ENCODE assay signal across 8 cellular contexts in the genomic region with DNA sequence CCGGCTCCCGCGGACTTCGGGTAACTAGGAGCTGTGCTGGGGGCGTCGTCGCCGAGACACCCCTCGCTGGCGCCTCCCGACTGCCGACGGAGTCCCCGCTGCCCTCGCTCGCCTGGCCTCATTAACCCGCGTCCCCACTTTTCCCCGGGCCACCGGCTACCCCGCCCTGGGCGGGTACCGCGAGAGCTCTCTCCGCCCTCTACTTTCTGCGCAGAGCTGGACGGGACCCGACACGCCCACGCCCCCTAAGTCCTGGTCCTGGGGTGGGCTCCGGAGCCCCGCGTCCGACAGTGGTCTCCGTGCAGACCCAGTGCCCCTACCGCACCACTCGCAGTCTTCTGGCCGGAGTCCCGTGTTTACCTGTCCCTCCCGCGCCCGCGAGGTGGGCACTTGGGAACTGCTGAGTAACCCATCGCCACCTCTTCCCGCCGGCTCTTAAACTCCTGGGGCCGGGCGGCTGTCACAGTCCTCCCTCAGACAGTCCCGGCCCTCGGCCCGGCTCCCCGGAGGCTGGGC. TPM values are rescaled to one million over a fixed set of nuclear protein-coding genes. Genes with fewer than 3 reads are reported as not detected.
DNase-seq lines count a peak whose midpoint lies in the region; ATAC-seq, FAIRE-seq and TF ChIP-seq lines count a peak whose summit lies in the region.

No MANE protein-coding gene starts in this region.

- H3K9me3 Mint-ChIP-seq in CD14-positive monocyte, result peaks cover 0 to 2% (median 0%) of the 10 kb centered on the region in 7 donors
- no peaks in the 10 kb centered on the region for H3K9me3 Mint-ChIP-seq in activated CD4-positive, alpha-beta T cell treated with anti-CD3 and anti-CD28 coated beads, Interleukin-2, amount 10 ng/mL, durations not matched to agents 7 days and 5 days

- peak overlapping the region; percentile 100 for H3K27ac ChIP-seq in effector memory CD4-positive, alpha-beta T cell (ENCODE audit: insufficient read depth, low read length, poor library complexity, severe bottlenecking)
- H3K27ac ChIP-seq in stomach, result peak overlapping the region; percentile 91 to 99 (median 99)

- H3K27ac Mint-ChIP-seq in CD14-positive monocyte, result peak overlapping the region in 4 of 7 donors; percentile 43 to 83 (median 64)
- peak overlapping the region; percentile 99 for H3K27ac Mint-ChIP-seq in activated CD4-positive, alpha-beta T cell treated with anti-CD3 and anti-CD28 coated beads, Interleukin-2, amount 10 ng/mL, durations not matched to agents 7 days and 5 days

- no peaks in the 10 kb centered on the region for H3K9me3 ChIP-seq in effector memory CD4-positive, alpha-beta T cell (ENCODE audit: control insufficient read depth, low read length)
- H3K9me3 ChIP-seq in mucosa of descending colon, result no peaks in the 10 kb centered on the region
- H3K9me3 ChIP-seq in stomach, result no peaks in the 10 kb centered on the region

- H3K36me3 Mint-ChIP-seq in CD14-positive monocyte, result peaks cover 32 to 34% of the 10 kb centered on the region in 2 donors
- peaks cover 34% of the 10 kb centered on the region for H3K36me3 Mint-ChIP-seq in activated CD4-positive, alpha-beta T cell treated with anti-CD3 and anti-CD28 coated beads, Interleukin-2, amount 10 ng/mL, durations not matched to agents 7 days and 5 days (ENCODE audit: low read depth)

- no peaks in the 10 kb centered on the region for H3K27me3 ChIP-seq in effector memory CD4-positive, alpha-beta T cell (replicated peaks; ENCODE audit: control insufficient read depth, insufficient read depth, low read length, poor library complexity, severe bottlenecking)
- no peaks in the 10 kb centered on the region for H3K27me3 ChIP-seq in stomach

- H3K4me3 ChIP-seq in effector memory CD4-positive, alpha-beta T cell (ENCODE audit: insufficient read depth, low read depth, low read length, poor library complexity, severe bottlenecking), result peak overlapping the region; percentile 64
- H3K4me3 ChIP-seq in mucosa of descending colon (peak overlapping the region; percentile 40), stomach (peak overlapping the region; percentile 74 to 88 (median 79))

- DNase-seq in CD14-positive monocyte (ENCODE audit: low spot score) (no peak), NCI-H345 treated with DMSO at 0.1 percent for 48 hours (lab: John Stamatoyannopoulos, UW; ENCODE audit: unreplicated experiment) (peak; percentile 59), mucosa of descending colon (peak; percentile 84 to 89 (median 88)), stomach (peak; percentile 69), GM12891 (ENCODE audit: insufficient read length, low spot score) (no peak)
- peak; percentile 66 for DNase-seq in activated CD4-positive, alpha-beta T cell treated with anti-CD3 and anti-CD28 coated beads, Interleukin-2, amount 10 ng/mL, durations not matched to agents 7 days and 5 days
- DNase-seq in effector memory CD4-positive, alpha-beta T cell, result peak in 2 of 3 donors; percentile 57 to 62

- no peak for TF ChIP-seq CTCF in CD14-positive monocyte (IDR thresholded peaks at IDR 0.05)
- no peak for TF ChIP-seq CTCF in mucosa of descending colon (IDR thresholded peaks at IDR 0.05)
- TF ChIP-seq CTCF in stomach (IDR thresholded peaks at IDR 0.05), result no peak

- POLR2A ChIA-PET in activated CD4-positive, alpha-beta T cell treated with anti-CD3 and anti-CD28 coated beads, Interleukin-2, amount 10 ng/mL, durations not matched to agents 7 days and 5 days (lab: Charles Lee), result interaction anchor here (0.7 to 1.5 kb wide), 5 partner anchors 17 to 225 kb away, joined by 3 to 6 read pairs (median 4); a partner anchor contains a TSS

- H3K4me1 Mint-ChIP-seq in CD14-positive monocyte, result peaks cover 53% of the 10 kb centered on the region
- H3K4me1 Mint-ChIP-seq in activated CD4-positive, alpha-beta T cell treated with anti-CD3 and anti-CD28 coated beads, Interleukin-2, amount 10 ng/mL, durations not matched to agents 7 days and 5 days, result peaks cover 67% of the 10 kb centered on the region

- TF ChIP-seq POLR2A in stomach (IDR thresholded peaks at IDR 0.05) (no peak), GM12891 (IDR thresholded peaks at IDR 0.05; ENCODE audit: low read depth, low read length) (no peak)

- CTCF ChIA-PET in activated CD4-positive, alpha-beta T cell treated with anti-CD3 and anti-CD28 coated beads, Interleukin-2, amount 10 ng/mL, durations not matched to agents 7 days and 5 days (lab: Charles Lee), result interaction anchor here (0.5 to 11.5 kb wide), 54 partner anchors 9 to 422 kb away, joined by 3 to 420 read pairs (median 6); a partner anchor contains a TSS

- peaks cover 29% of the 10 kb centered on the region for H3K36me3 ChIP-seq in effector memory CD4-positive, alpha-beta T cell (ENCODE audit: control insufficient read depth, insufficient read depth, low read length)
- H3K36me3 ChIP-seq in mucosa of descending colon (ENCODE audit: low read depth), result peaks cover 9% of the 10 kb centered on the region
- peaks cover 26 to 37% (median 36%) of the 10 kb centered on the region in 4 donors for H3K36me3 ChIP-seq in stomach

- no peak for FAIRE-seq in GM12891 (lab: Jason Lieb, UNC)

- peak overlapping the region; percentile 89 to 95 for H3K4me3 Mint-ChIP-seq in CD14-positive monocyte
- peak overlapping the region; percentile 90 for H3K4me3 Mint-ChIP-seq in activated CD4-positive, alpha-beta T cell treated with anti-CD3 and anti-CD28 coated beads, Interleukin-2, amount 10 ng/mL, durations not matched to agents 7 days and 5 days

- intact Hi-C loops in CD14-positive monocyte (cut with micrococcal nuclease), result loop anchor here (1.0 to 5.0 kb wide), 3 partner anchors 16 to 86 kb away; no protein-coding TSS in a partner anchor
- intact Hi-C loops in mucosa of descending colon (cut with DNase I, micrococcal nuclease), result no loop called here
- intact Hi-C loops in stomach (cut with DNase I; ENCODE audit: low total_unique reads), result no loop called here

- ATAC-seq in GM21717 (IDR thresholded peaks at IDR 0.05; ENCODE audit: unreplicated experiment) (peak; percentile 11), mucosa of descending colon (peak; percentile 38)

- peaks cover 2 to 15% (median 7%) of the 10 kb centered on the region in 3 donors for H3K27me3 Mint-ChIP-seq in CD14-positive monocyte (ENCODE audit: low read depth in 3 of 3)
- no peaks in the 10 kb centered on the region for H3K27me3 Mint-ChIP-seq in activated CD4-positive, alpha-beta T cell treated with anti-CD3 and anti-CD28 coated beads, Interleukin-2, amount 10 ng/mL, durations not matched to agents 7 days and 5 days

- WGBS in stomach, 5 donors, result 0 to 1% (median 0%) methylated on average over 34 to 52 of the region's 52 CpGs

- H3K4me1 ChIP-seq in effector memory CD4-positive, alpha-beta T cell (ENCODE audit: control insufficient read depth, insufficient read depth, low read length, poor library complexity, severe bottlenecking), result peaks cover 39% of the 10 kb centered on the region
- H3K4me1 ChIP-seq in mucosa of descending colon (ENCODE audit: low read depth) (peaks cover 51% of the 10 kb centered on the region), stomach (peaks cover 36 to 76% (median 73%) of the 10 kb centered on the region in 4 donors)

- no peak for TF ChIP-seq EP300 in stomach (IDR thresholded peaks at IDR 0.05)

TF ChIP-seq in GM12891, 5 proteins besides CTCF, POLR2A, EP300 and RAD21:
- TF ChIP-seq PAX5 (IDR thresholded peaks at IDR 0.05; ENCODE audit: insufficient read depth, low read length, severe bottlenecking), result no peak
- TF ChIP-seq POLR2AphosphoS5 (IDR thresholded peaks at IDR 0.05; ENCODE audit: low read depth, low read length), result no peak
- no peak for TF ChIP-seq POU2F2 (IDR thresholded peaks at IDR 0.05; ENCODE audit: low read depth, low read length)
- no peak for TF ChIP-seq TAF1 (IDR thresholded peaks at IDR 0.05; ENCODE audit: low read depth, low read length)
- no peak for TF ChIP-seq SPI1 (IDR thresholded peaks at IDR 0.05; ENCODE audit: low read depth, low read length)

RNA-seq across cellular contexts. Expression of a gene that starts 0.4 kb away (rescaled TPM):
- polyA plus RNA-seq in CD14-positive monocyte, result not detected
- total RNA-seq in activated CD4-positive, alpha-beta T cell treated with anti-CD3 and anti-CD28 coated beads, Interleukin-2, amount 10 ng/mL, durations not matched to agents 7 days and 5 days, result 1 to 10 TPM; 2.1 to 2.3 TPM
- 10 to 100 TPM in 2 of 3 donors, 1 to 10 TPM in 1; 4.8 to 21.3 (median 16.8) TPM for total RNA-seq in mucosa of descending colon
- total RNA-seq in stomach, result 10 to 100 TPM in 2 of 5 donors, 1 to 10 TPM in 1, not detected in 2; 2.6 to 21.0 (median 11.7) TPM
- 10 to 100 TPM in 1 of 3 donors, 1 to 10 TPM in 2; 6.3 to 13.0 (median 8.2) TPM for polyA plus RNA-seq in stomach
- 10.3 TPM for polyA plus RNA-seq in GM12891 (2012; ENCODE audit: low read depth, missing spikeins)

RNA-seq across cellular contexts. Expression of a gene that starts 2.1 kb away (rescaled TPM):
- polyA plus RNA-seq in CD14-positive monocyte (1 to 10 TPM; 2.7 to 3.1 TPM), stomach (1 to 10 TPM; 2.8 to 3.4 (median 3.1) TPM)
- 1 to 10 TPM; 7.3 TPM for total RNA-seq in activated CD4-positive, alpha-beta T cell treated with anti-CD3 and anti-CD28 coated beads, Interleukin-2, amount 10 ng/mL, durations not matched to agents 7 days and 5 days
- total RNA-seq in mucosa of descending colon (1 to 10 TPM; 3.4 to 7.9 (median 6.8) TPM), stomach (10 to 100 TPM in 1 of 5 donors, 1 to 10 TPM in 3, not detected in 1; 2.8 to 17.8 (median 7.5) TPM)
- 7.2 TPM for polyA plus RNA-seq in GM12891 (2012; ENCODE audit: low read depth, missing spikeins)

RNA-seq across cellular contexts. Expression of a gene that starts 6.7 kb away (rescaled TPM):
- polyA plus RNA-seq in CD14-positive monocyte (1,000 to 10,000 TPM; 1,152 to 1,304 TPM), stomach (1,000 to 10,000 TPM; 1,260 to 1,750 (median 1,417) TPM)
- total RNA-seq in activated CD4-positive, alpha-beta T cell treated with anti-CD3 and anti-CD28 coated beads, Interleukin-2, amount 10 ng/mL, durations not matched to agents 7 days and 5 days, result 1,000 to 10,000 TPM; 1,884 to 2,250 TPM
- total RNA-seq in mucosa of descending colon (1,000 to 10,000 TPM; 1,144 to 1,252 (median 1,216) TPM), stomach (1,000 to 10,000 TPM in 1 of 5 donors, 100 to 1,000 TPM in 4; 221 to 1,205 (median 504) TPM)
- polyA plus RNA-seq in GM12891 (2012; ENCODE audit: low read depth, missing spikeins), result 3,809 TPM

RNA-seq across cellular contexts. Expression of a gene that starts 8.8 kb away (rescaled TPM):
- 10 to 100 TPM; 66.7 to 79.1 TPM for polyA plus RNA-seq in CD14-positive monocyte
- total RNA-seq in activated CD4-positive, alpha-beta T cell treated with anti-CD3 and anti-CD28 coated beads, Interleukin-2, amount 10 ng/mL, durations not matched to agents 7 days and 5 days, result 10 to 100 TPM; 11.0 to 11.8 TPM
- 10 to 100 TPM in 2 of 3 donors, 1 to 10 TPM in 1; 6.5 to 74.4 (median 19.3) TPM for total RNA-seq in mucosa of descending colon
- total RNA-seq in stomach, result 100 to 1,000 TPM in 1 of 5 donors, 10 to 100 TPM in 4; 35.6 to 101 (median 95.5) TPM
- polyA plus RNA-seq in stomach, result 10 to 100 TPM; 53.1 to 80.1 (median 70.6) TPM
- polyA plus RNA-seq in GM12891 (2012; ENCODE audit: low read depth, missing spikeins), result 5.3 TPM

RNA-seq across cellular contexts. Expression of a gene that starts 14.8 kb away (rescaled TPM):
- under 1 TPM; 0.31 to 0.78 TPM for polyA plus RNA-seq in CD14-positive monocyte
- total RNA-seq in activated CD4-positive, alpha-beta T cell treated with anti-CD3 and anti-CD28 coated beads, Interleukin-2, amount 10 ng/mL, durations not matched to agents 7 days and 5 days, result 1 to 10 TPM; 5.5 to 5.7 TPM
- total RNA-seq in mucosa of descending colon, result 1 to 10 TPM; 1.3 to 2.0 (median 1.8) TPM
- 1 to 10 TPM in 1 of 5 donors, under 1 TPM in 2, not detected in 2; 0.14 to 5.3 (median 0.92) TPM for total RNA-seq in stomach
- polyA plus RNA-seq in stomach, result 1 to 10 TPM; 2.3 to 5.8 (median 2.6) TPM
- polyA plus RNA-seq in GM12891 (2012; ENCODE audit: low read depth, missing spikeins), result 2.1 TPM

Comparison
In these comparisons a context has a peak if more than half of its experiments do, and no peak if none do; other contexts are left out.
1. DNase-seq: peak in NCI-H345 treated with DMSO at 0.1 percent for 48 hours (single experiment), activated CD4-positive, alpha-beta T cell treated with anti-CD3 and anti-CD28 coated beads, Interleukin-2, amount 10 ng/mL, durations not matched to agents 7 days and 5 days (single experiment), effector memory CD4-positive, alpha-beta T cell (2 of 3), mucosa of descending colon (3 of 3) and stomach (single experiment); none in CD14-positive monocyte (single experiment) and GM12891 (single experiment).
2. intact Hi-C loops: an anchor here in CD14-positive monocyte (1.0 to 5.0 kb wide); none called in mucosa of descending colon and stomach.
3. Peak in every context shown above with its lines, with median percentiles within 50 percentile points of each other: H3K4me3 ChIP-seq.